15 cellular contexts compared by ENCODE assay signal in genomic region chr17:27623578-27623977, GRCh38. TPM values are rescaled to one million over a fixed set of nuclear protein-coding genes. Genes with fewer than 3 reads are reported as not detected.
"Had no signal": no experiment of that assay in that cellular context is flagged by ENCODE, and none has a peak within 500 bp of the region (broad histone marks: within the 10 kb centered on the region; RNA-seq: fewer than 3 reads in every experiment).

No MANE protein-coding gene starts in this region.

- H3K27ac ChIP-seq: body of pancreas, sigmoid colon had no signal

- ATAC-seq: activated CD4-positive, CD25-positive, alpha-beta regulatory T cell treated with anti-CD3 and anti-CD28 coated beads, Interleukin-2, amount 50 U/mL, for 24 hours; body of pancreas; effector memory CD8-positive, alpha-beta T cell; left lobe of liver; SK-N-SH treated with all-trans-retinoic acid at 6 μM for 48 hours had no signal

- H3K4me3 Mint-ChIP-seq: activated naive CD8-positive, alpha-beta T cell treated with anti-CD3 and anti-CD28 coated beads for 36 hours; effector memory CD8-positive, alpha-beta T cell had no signal

- H3K27me3 ChIP-seq: body of pancreas, sigmoid colon had no signal

- H3K9me3 Mint-ChIP-seq: activated naive CD8-positive, alpha-beta T cell treated with anti-CD3 and anti-CD28 coated beads for 36 hours; effector memory CD8-positive, alpha-beta T cell had no signal

- H3K27me3 Mint-ChIP-seq: activated naive CD8-positive, alpha-beta T cell treated with anti-CD3 and anti-CD28 coated beads for 36 hours; effector memory CD8-positive, alpha-beta T cell; progenitor cell of endocrine pancreas had no signal

- DNase-seq: activated gamma-delta T cell treated with Interleukin-2 at 50 U/mL for 16 hours; activated naive CD8-positive, alpha-beta T cell treated with anti-CD3 and anti-CD28 coated beads for 36 hours; body of pancreas; effector memory CD8-positive, alpha-beta T cell; mammary epithelial cell; sigmoid colon; stimulated activated CD4-positive, alpha-beta T cell treated with anti-CD3 and anti-CD28 coated beads, Interleukin-1b, Interleukin-23, amount 100 ng/mL, for 48 hours; stimulated activated CD8-positive, alpha-beta memory T cell treated with anti-CD3 and anti-CD28 coated beads, Interleukin-4, amount 100 ng/mL, for 48 hours; stimulated activated naive CD4-positive, alpha-beta T cell; T1000 had no signal

- H3K27ac Mint-ChIP-seq: activated naive CD8-positive, alpha-beta T cell treated with anti-CD3 and anti-CD28 coated beads for 36 hours; effector memory CD8-positive, alpha-beta T cell; progenitor cell of endocrine pancreas had no signal

- H3K4me1 ChIP-seq: body of pancreas, sigmoid colon had no signal

- H3K9me3 ChIP-seq: body of pancreas, sigmoid colon had no signal

- H3K4me3 ChIP-seq: body of pancreas, sigmoid colon had no signal

RNA-seq across cellular contexts. Expression of gene LGALS9, which starts 7.4 kb away (rescaled TPM):
- polyA plus RNA-seq: neural cell had no signal
